In the genomic region with DNA sequence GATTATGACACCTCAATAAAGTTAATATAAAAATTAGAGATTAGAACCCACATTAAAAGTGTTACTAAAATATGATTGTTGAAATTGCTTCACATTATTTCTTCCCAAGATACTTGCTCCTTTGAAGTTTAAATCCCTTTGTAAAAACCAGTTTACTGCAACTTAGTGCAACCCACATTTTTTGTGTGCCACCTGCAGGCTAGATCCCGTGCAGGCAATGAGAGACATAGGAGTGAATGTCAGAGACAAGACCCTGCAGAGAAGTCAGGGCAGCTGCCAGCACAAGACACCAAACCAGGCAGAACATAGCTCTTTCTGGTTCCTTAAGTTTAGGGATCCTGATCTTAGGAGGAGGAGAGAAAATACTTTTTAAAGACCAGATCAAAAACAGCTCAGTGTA, we compare ENCODE assay signal across 21 cellular contexts.
"Had no signal": no experiment of that assay in that cellular context is flagged by ENCODE, and none has a peak within 500 bp of the region (broad histone marks: within the 10 kb centered on the region; RNA-seq: fewer than 3 reads in every experiment).

No MANE protein-coding gene starts in this region.

- H3K9me3 Mint-ChIP-seq: activated B cell treated with CpG ODN at 0.5 μM for 24 hours; activated CD8-positive, alpha-beta T cell treated with anti-CD3 and anti-CD28 coated beads for 36 hours; activated naive CD8-positive, alpha-beta T cell treated with anti-CD3 and anti-CD28 coated beads for 36 hours; dendritic cell treated with granulocyte-macrophage colony-stimulating factor and Interleukin-4, amounts not matched to agents 40 ng/mL and 50 ng/mL, for 4 days; stimulated activated memory B cell treated with anti-CD40 and anti-IgM and Interleukin-4, amounts not matched to agents 10 μg/mL and 1 μg/mL and 100 μg/mL, for 72 hours had no signal

- H3K4me1 ChIP-seq: body of pancreas had no signal

- H3K27ac ChIP-seq: body of pancreas, epithelial cell of prostate, neutrophil had no signal

- ATAC-seq: activated CD8-positive, alpha-beta T cell treated with anti-CD3 and anti-CD28 coated beads for 36 hours; activated T-cell treated with anti-CD3 and anti-CD28 coated beads, Interleukin-2, amount 50 U/mL, for 72 hours; body of pancreas; left colon; stimulated activated memory B cell treated with anti-CD40 and anti-IgM and Interleukin-4, amounts not matched to agents 10 μg/mL and 1 μg/mL and 100 μg/mL, for 72 hours; T-helper 17 cell had no signal

- H3K4me3 Mint-ChIP-seq: activated B cell treated with CpG ODN at 0.5 μM for 24 hours; activated CD8-positive, alpha-beta T cell treated with anti-CD3 and anti-CD28 coated beads for 36 hours; activated naive CD8-positive, alpha-beta T cell treated with anti-CD3 and anti-CD28 coated beads for 36 hours; activated T-cell treated with anti-CD3 and anti-CD28 coated beads, Interleukin-2, amount 50 U/mL, for 72 hours; dendritic cell treated with granulocyte-macrophage colony-stimulating factor and Interleukin-4, amounts not matched to agents 40 ng/mL and 50 ng/mL, for 4 days; naive B cell; stimulated activated memory B cell treated with anti-CD40 and anti-IgM and Interleukin-4, amounts not matched to agents 10 μg/mL and 1 μg/mL and 100 μg/mL, for 72 hours; T-helper 17 cell had no signal

- H3K27ac Mint-ChIP-seq: activated B cell treated with CpG ODN at 0.5 μM for 24 hours; activated CD8-positive, alpha-beta T cell treated with anti-CD3 and anti-CD28 coated beads for 36 hours; activated naive CD8-positive, alpha-beta T cell treated with anti-CD3 and anti-CD28 coated beads for 36 hours; activated T-cell treated with anti-CD3 and anti-CD28 coated beads, Interleukin-2, amount 50 U/mL, for 72 hours; dendritic cell treated with granulocyte-macrophage colony-stimulating factor and Interleukin-4, amounts not matched to agents 40 ng/mL and 50 ng/mL, for 4 days; naive B cell; stimulated activated memory B cell treated with anti-CD40 and anti-IgM and Interleukin-4, amounts not matched to agents 10 μg/mL and 1 μg/mL and 100 μg/mL, for 72 hours; T-helper 17 cell had no signal

- H3K27me3 ChIP-seq: body of pancreas, neutrophil, thyroid gland had no signal

- DNase-seq: activated B cell treated with CpG ODN at 0.5 μM for 24 hours; activated CD4-positive, alpha-beta T cell treated with anti-CD3 and anti-CD28 coated beads for 48 hours; activated CD8-positive, alpha-beta memory T cell treated with anti-CD3 and anti-CD28 coated beads, Interleukin-2, amount 50 U/mL, for 4 hours; activated CD8-positive, alpha-beta T cell treated with anti-CD3 and anti-CD28 coated beads for 36 hours; activated gamma-delta T cell; activated naive CD8-positive, alpha-beta T cell treated with anti-CD3 and anti-CD28 coated beads for 36 hours; activated T-cell treated with anti-CD3 and anti-CD28 coated beads, Interleukin-2, amount 50 U/mL, for 72 hours; amygdala; body of pancreas; effector memory CD4-positive, alpha-beta T cell; left colon; naive B cell; posterior cingulate gyrus; retina; stimulated activated CD4-positive, alpha-beta T cell treated with anti-CD3 and anti-CD28 coated beads, Interleukin-2, amount 100 ng/mL, for 48 hours; T-helper 17 cell had no signal

- H3K4me1 Mint-ChIP-seq: activated B cell treated with CpG ODN at 0.5 μM for 24 hours; activated naive CD8-positive, alpha-beta T cell treated with anti-CD3 and anti-CD28 coated beads for 36 hours; naive B cell; stimulated activated memory B cell treated with anti-CD40 and anti-IgM and Interleukin-4, amounts not matched to agents 10 μg/mL and 1 μg/mL and 100 μg/mL, for 72 hours; T-helper 17 cell had no signal

- H3K36me3 Mint-ChIP-seq: activated naive CD8-positive, alpha-beta T cell treated with anti-CD3 and anti-CD28 coated beads for 36 hours; naive B cell; stimulated activated memory B cell treated with anti-CD40 and anti-IgM and Interleukin-4, amounts not matched to agents 10 μg/mL and 1 μg/mL and 100 μg/mL, for 72 hours had no signal

- H3K4me3 ChIP-seq: body of pancreas, thyroid gland had no signal

- H3K9me3 ChIP-seq: body of pancreas, neutrophil, thyroid gland had no signal

- H3K36me3 ChIP-seq: neutrophil, thyroid gland had no signal

- H3K27me3 Mint-ChIP-seq: activated B cell treated with CpG ODN at 0.5 μM for 24 hours; activated naive CD8-positive, alpha-beta T cell treated with anti-CD3 and anti-CD28 coated beads for 36 hours; dendritic cell treated with granulocyte-macrophage colony-stimulating factor and Interleukin-4, amounts not matched to agents 40 ng/mL and 50 ng/mL, for 4 days had no signal
